Comparison of ENCODE assay signal across 14 cellular contexts in genomic region chr9:114290561-114290986, GRCh38. TPM values are rescaled to one million over a fixed set of nuclear protein-coding genes. Genes with fewer than 3 reads are reported as not detected.
DNase-seq lines count a peak whose midpoint lies in the region; ATAC-seq, FAIRE-seq and TF ChIP-seq lines count a peak whose summit lies in the region.
"Had no signal": no experiment of that assay in that cellular context is flagged by ENCODE, and none has a peak within 500 bp of the region (broad histone marks: within the 10 kb centered on the region; RNA-seq: fewer than 3 reads in every experiment).

No MANE protein-coding gene starts in this region.

- H3K36me3 ChIP-seq in K562 (ENCODE audit: control insufficient read depth, insufficient read depth, low read length) (no peaks in the 10 kb centered on the region), gastrocnemius medialis (peaks cover 0 to 11% of the 10 kb centered on the region in 2 donors)
- H3K36me3 ChIP-seq: thyroid gland had no signal

- peaks cover 0 to 1% of the 10 kb centered on the region in 2 experiments; a peak in 2 of 5 replicates for H3K4me1 ChIP-seq in K562 (replicated peaks in 1 of 2; ENCODE audit: control insufficient read depth in 2 of 2, insufficient read depth in 2 of 2, low read length in 2 of 2)
- no peaks in the 10 kb centered on the region for H3K4me1 ChIP-seq in gastrocnemius medialis
- H3K4me1 ChIP-seq: parathyroid adenoma, thyroid gland had no signal

- CTCF ChIA-PET in activated CD4-positive, alpha-beta T cell treated with anti-CD3 and anti-CD28 coated beads for 36 hours (lab: Charles Lee), result interaction anchor here (0.5 to 6.9 kb wide), 30 partner anchors 8 to 640 kb away, joined by 3 to 45 read pairs (median 3); partner anchors contain the start of genes AMBP and COL27A1
- CTCF ChIA-PET in K562 (lab: Yijun Ruan, JAX; ENCODE audit: low intra/inter-chr PET ratio), result interaction anchor here (0.7 to 1.5 kb wide), 6 partner anchors 21 to 182 kb away, joined by 3 to 13 read pairs (median 7); partner anchors contain the start of gene COL27A1

- WGBS in K562 (ENCODE audit: insufficient coverage, low coverage, missing lambda C conversion rate), result 0% methylated on average over 2 of the region's 7 CpGs

- BruUV-seq in K562 (replicated peaks; lab: Mats Ljungman, UMichigan), result no TSS peak

- no peaks in the 10 kb centered on the region for H3K79me2 ChIP-seq in K562 (ENCODE audit: control insufficient read depth, insufficient read depth, low read length)
- H3K79me2 ChIP-seq: parathyroid adenoma had no signal

- peaks cover 2% of the 10 kb centered on the region for H3K27me3 Mint-ChIP-seq in activated CD4-positive, alpha-beta T cell treated with anti-CD3 and anti-CD28 coated beads for 36 hours

- H3K4me2 ChIP-seq in K562 (ENCODE audit: insufficient read depth, low read length), result no peak overlapping the region

- no peak for TF ChIP-seq EP300 in K562 (IDR thresholded peaks at IDR 0.05; ENCODE audit: low read length)

- H3K4me3 ChIP-seq in K562, result no peak overlapping the region
- H3K4me3 ChIP-seq in gastrocnemius medialis, result no peak overlapping the region
- H3K4me3 ChIP-seq: thyroid gland had no signal

- no peak for DNase-seq in activated CD4-positive, alpha-beta T cell treated with anti-CD3 and anti-CD28 coated beads for 36 hours
- DNase-seq in activated CD4-positive, alpha-beta T cell treated with anti-CD3 and anti-CD28 coated beads for 4 hours, result no peak
- no peak for DNase-seq in K562 (ENCODE audit: extremely low read depth in 1 of 4, low spot score in 3 of 4)
- DNase-seq in left lobe of liver (ENCODE audit: low spot score), result peak; percentile 42
- DNase-seq in gastrocnemius medialis, result peak in 1 of 2 donors; percentile 10
- DNase-seq in NCI-H345 treated with DMSO at 0.1 percent for 48 hours (lab: John Stamatoyannopoulos, UW; ENCODE audit: unreplicated experiment), result no peak
- no peak for DNase-seq in dedifferentiated amniotic fluid mesenchymal stem cell (ENCODE audit: extremely low spot score)
- DNase-seq: NCI-H774 had no signal

- H3K9ac ChIP-seq in K562 (ENCODE audit: insufficient read depth in 1 of 2, low read depth in 2 of 2, low read length in 2 of 2), result no peak overlapping the region
- H3K9ac ChIP-seq: parathyroid adenoma had no signal

- H3K27me3 ChIP-seq in K562 (ENCODE audit: control insufficient read depth in 2 of 2, insufficient read depth in 2 of 2, low read length in 2 of 2), result peaks cover 0 to 26% of the 10 kb centered on the region in 2 experiments; a peak in 2 of 5 replicates
- H3K27me3 ChIP-seq in gastrocnemius medialis, result no peaks in the 10 kb centered on the region
- H3K27me3 ChIP-seq: thyroid gland had no signal

- H3K9me3 ChIP-seq in K562 (replicated peaks; ENCODE audit: control insufficient read depth, insufficient read depth, low read depth, low read length) (0 out of 2 replicates have a peak, but pooled peaks cover 2% of the 10 kb centered on the region), gastrocnemius medialis (no peaks in the 10 kb centered on the region)
- H3K9me3 ChIP-seq: thyroid gland had no signal

- no peaks in the 10 kb centered on the region for H3K9me1 ChIP-seq in K562 (ENCODE audit: control insufficient read depth, insufficient read depth, low read length)

- H2AFZ ChIP-seq in K562 (ENCODE audit: low read depth, low read length), result no peak overlapping the region
- H2AFZ ChIP-seq: parathyroid adenoma had no signal

- intact Hi-C loops in activated CD4-positive, alpha-beta T cell treated with anti-CD3 and anti-CD28 coated beads for 36 hours (cut with DNase I, micrococcal nuclease), result no loop called here
- intact Hi-C loops in K562 (cut with micrococcal nuclease), result loop anchor here (2.0 to 5.0 kb wide), 2 partner anchors 136 to 553 kb away; partner anchors contain the start of gene COL27A1
- intact Hi-C loops in gastrocnemius medialis (cut with DNase I; ENCODE audit: low total_unique reads), result no loop called here

- no peak for TF ChIP-seq CTCF in K562 (IDR thresholded peaks at IDR 0.05 in 2 of 3, conservative IDR thresholded peaks at IDR 0.05 in 1 of 3; ENCODE audit: insufficient read depth in 2 of 3, low read depth in 1 of 3, low read length in 3 of 3)
- no peak for TF ChIP-seq CTCF in gastrocnemius medialis (IDR thresholded peaks at IDR 0.05 in 4 of 5, conservative IDR thresholded peaks at IDR 0.05 in 1 of 5)

- no peak overlapping the region for H3K4me3 Mint-ChIP-seq in activated CD4-positive, alpha-beta T cell treated with anti-CD3 and anti-CD28 coated beads for 36 hours
- H3K4me3 Mint-ChIP-seq: CD8-positive, alpha-beta memory T cell; T-helper 2 cell treated with Interferon-gamma antibody and Interleukin-4, amounts not matched to agents 5 μg/mL and 100 μg/mL, for 36 hours had no signal

- H4K20me1 ChIP-seq in K562 (replicated peaks; ENCODE audit: control insufficient read depth, insufficient read depth, low read length), result peaks cover 6% of the 10 kb centered on the region; the same call in 1 of the 2 replicates

- peak; percentile 19 for ATAC-seq in activated CD4-positive, alpha-beta T cell treated with anti-CD3 and anti-CD28 coated beads for 36 hours
- peak; percentile 32 for ATAC-seq in K562
- peak; percentile 31 for ATAC-seq in left lobe of liver
- ATAC-seq in gastrocnemius medialis, result peak; percentile 18 to 19
- no peak for ATAC-seq in HG02852 (IDR thresholded peaks at IDR 0.05; ENCODE audit: unreplicated experiment)

- H3K27ac Mint-ChIP-seq in activated CD4-positive, alpha-beta T cell treated with anti-CD3 and anti-CD28 coated beads for 36 hours, result no peak overlapping the region
- H3K27ac Mint-ChIP-seq: T-helper 2 cell treated with Interferon-gamma antibody and Interleukin-4, amounts not matched to agents 5 μg/mL and 100 μg/mL, for 36 hours had no signal

- H3K27ac ChIP-seq in K562 (ENCODE audit: extremely low read depth, low read depth, low read length), result no peak overlapping the region
- H3K27ac ChIP-seq in gastrocnemius medialis, result no peak overlapping the region
- H3K27ac ChIP-seq: parathyroid adenoma, thyroid gland had no signal

- peaks cover 10% of the 10 kb centered on the region for H3K9me3 Mint-ChIP-seq in activated CD4-positive, alpha-beta T cell treated with anti-CD3 and anti-CD28 coated beads for 36 hours (ENCODE audit: low read depth)

- H3K4me1 Mint-ChIP-seq in activated CD4-positive, alpha-beta T cell treated with anti-CD3 and anti-CD28 coated beads for 36 hours, result no peaks in the 10 kb centered on the region

- FAIRE-seq in K562 (lab: Jason Lieb, UNC), result no peak

- POLR2A ChIA-PET in activated CD4-positive, alpha-beta T cell treated with anti-CD3 and anti-CD28 coated beads for 36 hours (lab: Charles Lee), result no interaction called here
- POLR2A ChIA-PET in K562 (lab: Yijun Ruan, JAX), result interaction anchor here (0.7 to 1.7 kb wide), 5 partner anchors 17 to 208 kb away, joined by 3 to 6 read pairs (median 4); no protein-coding TSS in a partner anchor

- H3K36me3 Mint-ChIP-seq in activated CD4-positive, alpha-beta T cell treated with anti-CD3 and anti-CD28 coated beads for 36 hours (ENCODE audit: low read depth), result peaks cover 9% of the 10 kb centered on the region

- no peak for TF ChIP-seq RAD21 in K562 (CRISPR knock-in tag; conservative IDR thresholded peaks at IDR 0.05 in 1 of 2, IDR thresholded peaks at IDR 0.05 in 1 of 2)

- TF ChIP-seq POLR2A in K562 (conservative IDR thresholded peaks at IDR 0.05), result no peak
- no peak for TF ChIP-seq POLR2A in gastrocnemius medialis (IDR thresholded peaks at IDR 0.05)

- in situ Hi-C loops in K562 (cut with MboI) (no loop called here), gastrocnemius medialis (cut with MboI; ENCODE audit: low sequenced_read_pairs in 4 of 4) (loop anchor here in 3 of 4 donors (5.0 to 25.0 kb wide), 2 partner anchors 183 to 478 kb away; no protein-coding TSS in a partner anchor)

RNA-seq across cellular contexts. Expression of gene ORM1, which starts 32.3 kb away (rescaled TPM):
- not detected for total RNA-seq in activated CD4-positive, alpha-beta T cell treated with anti-CD3 and anti-CD28 coated beads for 36 hours
- not detected in 2 replicates for total RNA-seq in K562 (2011; cell fraction: chromatin; rRNA removed; ENCODE audit: low replicate concordance)
- total RNA-seq in K562 (2011; cell fraction: nucleolus; rRNA removed), result not detected in 2 replicates
- total RNA-seq in K562 (2011; cell fraction: nucleoplasm; rRNA removed), result not detected in 2 replicates
- total RNA-seq in K562 (2014; rRNA removed) (not detected in 2 replicates), K562 (2014; rRNA removed; fragmentation: Illumina TruSeq; extraction: Trizol) (not detected in 2 replicates), K562 (2015; rRNA removed; fragmentation: Illumina TruSeq; extraction: Trizol) (not detected in 2 replicates), K562 (2021) (2.9 and 3.4 TPM in 2 replicates), left lobe of liver (19,737 TPM), gastrocnemius medialis (10 to 100 TPM in 2 of 4 donors, not detected in 2; 33.5 to 92.8 TPM)
- polyA plus RNA-seq in K562 (2011; rRNA removed) (not detected in 2 replicates), K562 (2014; fragmentation: Illumina TruSeq; extraction: Trizol) (not detected in 2 replicates), K562 (2014; fragmentation: Nextera tagmentation; extraction: Ambion mirVana) (not detected), K562 (2014; rRNA removed) (not detected in 2 replicates)
- not detected in 2 replicates for polyA plus RNA-seq in K562 (2011; cell fraction: cytosol; rRNA removed)
- not detected in 2 replicates for polyA plus RNA-seq in K562 (2011; cell fraction: nucleus; rRNA removed)
- polyA plus RNA-seq in K562 (2012), result not detected in 2 replicates
- not detected in 2 replicates for polyA minus RNA-seq in K562 (2011; rRNA and poly(A)+ RNA removed)
- not detected in 2 replicates for polyA minus RNA-seq in K562 (2011; cell fraction: cytosol; rRNA and poly(A)+ RNA removed)
- not detected in 2 replicates for polyA minus RNA-seq in K562 (2011; cell fraction: nucleus; rRNA and poly(A)+ RNA removed)
- total RNA-seq: A673; CD8-positive, alpha-beta memory T cell; thyroid gland had no signal
- polyA plus RNA-seq: CD8-positive, alpha-beta memory T cell had no signal

RNA-seq across cellular contexts. Expression of gene ORM2, which starts 39.1 kb away (rescaled TPM):
- not detected for total RNA-seq in activated CD4-positive, alpha-beta T cell treated with anti-CD3 and anti-CD28 coated beads for 36 hours
- not detected in 2 replicates for total RNA-seq in K562 (2011; cell fraction: chromatin; rRNA removed; ENCODE audit: low replicate concordance)
- total RNA-seq in K562 (2011; cell fraction: nucleolus; rRNA removed), result not detected in 2 replicates
- not detected in 2 replicates for total RNA-seq in K562 (2011; cell fraction: nucleoplasm; rRNA removed)
- total RNA-seq in K562 (2014; rRNA removed), result not detected in 2 replicates
- total RNA-seq in K562 (2014; rRNA removed; fragmentation: Illumina TruSeq; extraction: Trizol), result not detected in 2 replicates
- total RNA-seq in K562 (2015; rRNA removed; fragmentation: Illumina TruSeq; extraction: Trizol), result not detected in 2 replicates
- total RNA-seq in K562 (2021), result 0.98 and 1.5 TPM in 2 replicates
- not detected in 2 replicates for polyA plus RNA-seq in K562 (2011; rRNA removed)
- not detected in 2 replicates for polyA plus RNA-seq in K562 (2011; cell fraction: cytosol; rRNA removed)
- polyA plus RNA-seq in K562 (2011; cell fraction: nucleus; rRNA removed), result not detected in 2 replicates
- not detected in 2 replicates for polyA plus RNA-seq in K562 (2012)
- polyA plus RNA-seq in K562 (2014; fragmentation: Illumina TruSeq; extraction: Trizol), result not detected in 2 replicates
- not detected for polyA plus RNA-seq in K562 (2014; fragmentation: Nextera tagmentation; extraction: Ambion mirVana)
- not detected in 2 replicates for polyA plus RNA-seq in K562 (2014; rRNA removed)
- polyA minus RNA-seq in K562 (2011; rRNA and poly(A)+ RNA removed), result not detected in 2 replicates
- 2.5 TPM in 1 of 2 replicates, not detected in the other for polyA minus RNA-seq in K562 (2011; cell fraction: cytosol; rRNA and poly(A)+ RNA removed)
- not detected in 2 replicates for polyA minus RNA-seq in K562 (2011; cell fraction: nucleus; rRNA and poly(A)+ RNA removed)
- total RNA-seq in left lobe of liver, result 4,103 TPM
- 10 to 100 TPM in 1 of 4 donors, 1 to 10 TPM in 1, not detected in 2; 6.3 to 15.6 TPM for total RNA-seq in gastrocnemius medialis
- total RNA-seq: A673; CD8-positive, alpha-beta memory T cell; thyroid gland had no signal
- polyA plus RNA-seq: CD8-positive, alpha-beta memory T cell had no signal

Comparison
In these comparisons a context has a peak if more than half of its experiments do, and no peak if none do; other contexts are left out.
1. RNA of gene ORM1, which starts 32.3 kb away (total RNA-seq): 19,737 TPM in left lobe of liver (single experiment); 33.5 to 92.8 TPM in gastrocnemius medialis, not detected in activated CD4-positive, alpha-beta T cell treated with anti-CD3 and anti-CD28 coated beads for 36 hours and 2.9 to 3.4 TPM in K562; every median in the first group is over 100 times any median in the second.
2. RNA of gene ORM2, which starts 39.1 kb away (total RNA-seq): 4,103 TPM in left lobe of liver (single experiment); 6.3 to 15.6 TPM in gastrocnemius medialis, not detected in activated CD4-positive, alpha-beta T cell treated with anti-CD3 and anti-CD28 coated beads for 36 hours and 0.98 to 1.5 TPM in K562; every median in the first group is over 100 times any median in the second.